Comparison of ENCODE assay signal across 1 cellular context in the genomic region with DNA sequence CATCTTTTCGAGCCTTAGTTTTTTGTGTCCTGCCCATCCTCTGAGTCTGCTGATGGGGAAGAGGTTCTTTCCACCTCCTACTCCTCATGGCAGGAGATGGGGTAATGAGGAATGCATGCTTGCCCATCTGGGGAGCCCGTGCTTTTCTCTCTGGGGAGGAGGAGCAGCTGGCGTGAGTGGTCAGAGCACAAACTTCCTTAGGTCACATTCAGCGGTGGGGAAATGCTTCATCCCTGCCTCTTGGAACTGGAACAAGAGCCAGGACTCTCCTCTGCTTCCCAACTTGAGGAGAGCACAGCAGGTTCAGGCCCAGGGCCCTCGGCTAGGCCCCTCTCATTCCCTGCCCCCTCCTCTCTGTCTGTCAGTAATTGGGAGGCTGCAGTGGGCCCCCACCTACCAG.
TF ChIP-seq lines count a peak whose summit lies in the region.

No MANE protein-coding gene starts in this region.

TF ChIP-seq in GM23338, 12 proteins besides CTCF, POLR2A, EP300 and RAD21 (continued from another document):
- no peak for TF ChIP-seq ZNF462 (CRISPR knock-in tag; IDR thresholded peaks at IDR 0.05)
- TF ChIP-seq CREB1 (CRISPR knock-in tag; IDR thresholded peaks at IDR 0.05; ENCODE audit: low read depth), result no peak
- no peak for TF ChIP-seq EZH2 (IDR thresholded peaks at IDR 0.05; ENCODE audit: low read depth, unreplicated experiment)
- TF ChIP-seq POLR2AphosphoS5 (IDR thresholded peaks at IDR 0.05; ENCODE audit: low read depth), result no peak
- TF ChIP-seq ZNF114 (CRISPR knock-in tag; IDR thresholded peaks at IDR 0.05), result no peak
- no peak for TF ChIP-seq STAT1 (IDR thresholded peaks at IDR 0.05; ENCODE audit: unreplicated experiment)
- no peak for TF ChIP-seq ZNF331 (CRISPR knock-in tag; IDR thresholded peaks at IDR 0.05; ENCODE audit: low read depth)
- no peak for TF ChIP-seq EZH2phosphoT487 (IDR thresholded peaks at IDR 0.05; ENCODE audit: unreplicated experiment)
- TF ChIP-seq JUNB (IDR thresholded peaks at IDR 0.05; ENCODE audit: unreplicated experiment), result no peak
- TF ChIP-seq REST (IDR thresholded peaks at IDR 0.05; ENCODE audit: unreplicated experiment), result no peak
